Comparison of ENCODE assay signal across 22 cellular contexts in genomic region chr19:43540381-43540780, GRCh38. TPM values are rescaled to one million over a fixed set of nuclear protein-coding genes. Genes with fewer than 3 reads are reported as not detected.
DNase-seq lines count a peak whose midpoint lies in the region; ATAC-seq and TF ChIP-seq lines count a peak whose summit lies in the region.
"Had no signal": no experiment of that assay in that cellular context is flagged by ENCODE, and none has a peak within 500 bp of the region (broad histone marks: within the 10 kb centered on the region; RNA-seq: fewer than 3 reads in every experiment).

No MANE protein-coding gene starts in this region.

- TF ChIP-seq POLR2A in tibial nerve (IDR thresholded peaks at IDR 0.05): no peak

- H3K4me3 Mint-ChIP-seq in endothelial cell (ENCODE audit: unreplicated experiment): peak overlapping the region; percentile 26
- no peak overlapping the region for H3K4me3 Mint-ChIP-seq in neural crest cell
- no peak overlapping the region for H3K4me3 Mint-ChIP-seq in endodermal cell
- H3K4me3 Mint-ChIP-seq: CD14-positive monocyte; CD4-positive, alpha-beta T cell; CD8-positive, alpha-beta memory T cell had no signal

- H3K27ac Mint-ChIP-seq in endothelial cell (ENCODE audit: unreplicated experiment) (no peak overlapping the region), neural crest cell (ENCODE audit: unreplicated experiment) (peak overlapping the region; percentile 57), endodermal cell (no peak overlapping the region)
- H3K27ac Mint-ChIP-seq: CD4-positive, alpha-beta T cell had no signal

- H3K27me3 Mint-ChIP-seq in endothelial cell (ENCODE audit: unreplicated experiment) (peaks cover 6% of the 10 kb centered on the region), neural crest cell (ENCODE audit: low read depth) (no peaks in the 10 kb centered on the region), endodermal cell (ENCODE audit: insufficient read depth) (peaks cover under 1% of the 10 kb centered on the region)
- H3K27me3 Mint-ChIP-seq: CD4-positive, alpha-beta T cell; CD8-positive, alpha-beta memory T cell had no signal

- TF ChIP-seq CTCF in endothelial cell (IDR thresholded peaks at IDR 0.05; ENCODE audit: unreplicated experiment) (no peak), neural crest cell (conservative IDR thresholded peaks at IDR 0.05) (no peak), tibial nerve (IDR thresholded peaks at IDR 0.05) (no peak), endodermal cell (conservative IDR thresholded peaks at IDR 0.05) (no peak)

- intact Hi-C loops in Right ventricle myocardium superior (cut with DNase I) (no loop called here), right cardiac atrium (cut with DNase I) (no loop called here)

- H3K27me3 ChIP-seq in right cardiac atrium (ENCODE audit: control insufficient read depth, insufficient read depth): no peaks in the 10 kb centered on the region
- H3K27me3 ChIP-seq in tibial nerve: no peaks in the 10 kb centered on the region
- H3K27me3 ChIP-seq in endodermal cell (ENCODE audit: control insufficient read depth, insufficient read depth, low read length, poor library complexity, severe bottlenecking): no peaks in the 10 kb centered on the region
- H3K27me3 ChIP-seq: BE2C; BLaER1 treated with 17β-estradiol and CSF1 and Interleukin-3, amounts not matched to agents 10 nM and 100 nM had no signal

- H3K27ac ChIP-seq in right cardiac atrium (ENCODE audit: low read length): no peak overlapping the region
- no peak overlapping the region for H3K27ac ChIP-seq in tibial nerve
- H3K27ac ChIP-seq in endodermal cell (ENCODE audit: low read depth, low read length): no peak overlapping the region
- H3K27ac ChIP-seq: A549; BLaER1 treated with 17β-estradiol and CSF1 and Interleukin-3, amounts not matched to agents 10 nM and 100 nM had no signal

- H3K36me3 ChIP-seq in tibial nerve (peaks cover 0 to 95% (median 0%) of the 10 kb centered on the region in 3 donors), endodermal cell (ENCODE audit: control insufficient read depth, insufficient read depth, low read length) (peaks cover 69% of the 10 kb centered on the region)

- H3K9me3 Mint-ChIP-seq in endothelial cell (ENCODE audit: unreplicated experiment): peaks cover 6% of the 10 kb centered on the region
- H3K9me3 Mint-ChIP-seq in neural crest cell: peaks cover 6% of the 10 kb centered on the region
- peaks cover 22% of the 10 kb centered on the region for H3K9me3 Mint-ChIP-seq in endodermal cell

- no peaks in the 10 kb centered on the region for H3K9me3 ChIP-seq in right cardiac atrium (ENCODE audit: control insufficient read depth, low read length)
- peaks cover 0 to 14% (median 0%) of the 10 kb centered on the region in 4 donors for H3K9me3 ChIP-seq in tibial nerve
- peaks cover 15% of the 10 kb centered on the region for H3K9me3 ChIP-seq in endodermal cell (ENCODE audit: control insufficient read depth, low read length)
- H3K9me3 ChIP-seq: A549, BE2C, HAP-1 had no signal

- no peaks in the 10 kb centered on the region for H3K4me1 ChIP-seq in right cardiac atrium (ENCODE audit: control insufficient read depth, insufficient read depth, low read length)
- H3K4me1 ChIP-seq in tibial nerve: peaks cover 0 to 6% (median 4%) of the 10 kb centered on the region in 4 donors
- H3K4me1 ChIP-seq in endodermal cell (ENCODE audit: control insufficient read depth, insufficient read depth, low read length): no peaks in the 10 kb centered on the region
- H3K4me1 ChIP-seq: A549, BE2C, HAP-1 had no signal

- DNase-seq in Right ventricle myocardium superior: peak; percentile 4
- no peak for DNase-seq in right cardiac atrium
- no peak for DNase-seq in endothelial cell (ENCODE audit: low spot score)
- DNase-seq in neural crest cell (ENCODE audit: low read depth, low spot score): no peak
- no peak for DNase-seq in tibial nerve (ENCODE audit: low spot score in 2 of 2)
- no peak for DNase-seq in endodermal cell
- DNase-seq: 8988T; ACHN; AML-193; BE2C; CD4-positive, alpha-beta T cell; CD8-positive, alpha-beta memory T cell; DMS 273 treated with DMSO at 0.1 percent for 48 hours; DMS79; EL; GDM1; GOT3 had no signal

- no peak overlapping the region for H3K9ac ChIP-seq in endodermal cell (ENCODE audit: extremely low read depth, low read length, poor library complexity, severe bottlenecking)
- H3K9ac ChIP-seq: BLaER1 treated with 17β-estradiol and CSF1 and Interleukin-3, amounts not matched to agents 10 nM and 100 nM had no signal

- TF ChIP-seq EP300 in tibial nerve (IDR thresholded peaks at IDR 0.05): no peak

- ATAC-seq in Right ventricle myocardium superior (ENCODE audit: poor library complexity) (no peak), right cardiac atrium (no peak)
- ATAC-seq: GM12878 had no signal

- H3K4me1 Mint-ChIP-seq in endothelial cell (ENCODE audit: unreplicated experiment): peaks cover 2% of the 10 kb centered on the region
- H3K4me1 Mint-ChIP-seq in neural crest cell: peaks cover 7% of the 10 kb centered on the region
- H3K4me1 Mint-ChIP-seq in endodermal cell: peaks cover under 1% of the 10 kb centered on the region

- 97% methylated on average over 3 of the region's 3 CpGs for WGBS in right cardiac atrium
- WGBS in tibial nerve, 2 donors: 93 to 95% methylated on average over 3 of the region's 3 CpGs
- 60 to 67% methylated on average over 3 of the region's 3 CpGs for WGBS in endodermal cell (ENCODE audit: insufficient coverage in 1 of 2, insufficient read length in 1 of 2), 2 experiments

- H3K4me3 ChIP-seq in right cardiac atrium (ENCODE audit: low read length) (no peak overlapping the region), tibial nerve (no peak overlapping the region), endodermal cell (ENCODE audit: low read length) (no peak overlapping the region)
- H3K4me3 ChIP-seq: A549; BLaER1 treated with 17β-estradiol and CSF1 and Interleukin-3, amounts not matched to agents 10 nM and 100 nM; GM12878; HAP-1 had no signal

- H3K36me3 Mint-ChIP-seq in endothelial cell (ENCODE audit: low read depth, unreplicated experiment): peaks cover 68% of the 10 kb centered on the region
- H3K36me3 Mint-ChIP-seq in neural crest cell (ENCODE audit: low read depth): peaks cover 44% of the 10 kb centered on the region
- H3K36me3 Mint-ChIP-seq in endodermal cell (ENCODE audit: low read depth): peaks cover 83% of the 10 kb centered on the region

RNA-seq across cellular contexts. Expression of gene ZNF575, which starts 7.4 kb away (rescaled TPM):
- total RNA-seq in Right ventricle myocardium superior (1.5 TPM), right cardiac atrium (1 to 10 TPM; 1.4 to 3.2 (median 2.4) TPM), endothelial cell (ENCODE audit: unreplicated experiment) (2.3 TPM), neural crest cell (0.57 and 0.72 TPM in 2 replicates), tibial nerve (under 1 TPM in 2 of 4 donors, not detected in 2; 0.60 to 0.63 TPM), endodermal cell (under 1 TPM; 0.22 TPM)
- 0.97 TPM for polyA plus RNA-seq in right cardiac atrium
- polyA plus RNA-seq in endodermal cell (2013, experiment 1 of 2): 1.2 TPM
- polyA plus RNA-seq in endodermal cell (2013, experiment 2 of 2): 1.5 TPM

RNA-seq across cellular contexts. Expression of gene ETHE1, which starts 13.4 kb away (rescaled TPM):
- total RNA-seq in Right ventricle myocardium superior (14.7 TPM), right cardiac atrium (10 to 100 TPM; 12.6 to 18.2 (median 14.9) TPM), endothelial cell (ENCODE audit: unreplicated experiment) (42.9 TPM), neural crest cell (23.7 and 25.0 TPM in 2 replicates), tibial nerve (10 to 100 TPM; 33.7 to 54.5 (median 41.9) TPM), endodermal cell (10 to 100 TPM; 13.0 to 15.2 TPM)
- polyA plus RNA-seq in right cardiac atrium: 14.1 TPM
- polyA plus RNA-seq in endodermal cell (2013, experiment 1 of 2): 21.1 TPM
- polyA plus RNA-seq in endodermal cell (2013, experiment 2 of 2): 17.8 TPM

RNA-seq across cellular contexts. Expression of gene XRCC1, which starts 34.9 kb away (rescaled TPM):
- total RNA-seq in Right ventricle myocardium superior: 12.4 TPM
- 10 to 100 TPM; 13.5 to 17.1 (median 15.6) TPM for total RNA-seq in right cardiac atrium
- polyA plus RNA-seq in right cardiac atrium: 11.2 TPM
- total RNA-seq in endothelial cell (ENCODE audit: unreplicated experiment): 45.1 TPM
- total RNA-seq in neural crest cell: 79.4 and 82.0 TPM in 2 replicates
- 10 to 100 TPM; 18.6 to 30.6 (median 25.7) TPM for total RNA-seq in tibial nerve
- 10 to 100 TPM; 48.8 to 52.1 TPM for total RNA-seq in endodermal cell
- 73.8 TPM for polyA plus RNA-seq in endodermal cell (2013, experiment 1 of 2)
- 61.7 TPM for polyA plus RNA-seq in endodermal cell (2013, experiment 2 of 2)

RNA-seq across cellular contexts. Expression of gene PINLYP, which starts 35.2 kb away (rescaled TPM):
- total RNA-seq in Right ventricle myocardium superior: 0.46 TPM
- total RNA-seq in right cardiac atrium: 1 to 10 TPM; 3.8 to 6.8 (median 4.9) TPM
- 9.8 TPM for polyA plus RNA-seq in right cardiac atrium
- total RNA-seq in endothelial cell (ENCODE audit: unreplicated experiment): 3.4 TPM
- 9.5 and 11.7 TPM in 2 replicates for total RNA-seq in neural crest cell
- 10 to 100 TPM in 3 of 4 donors, 1 to 10 TPM in 1; 7.5 to 45.7 (median 21.6) TPM for total RNA-seq in tibial nerve
- 10 to 100 TPM in 1 of 2 donors, 1 to 10 TPM in 1; 7.7 to 12.2 TPM for total RNA-seq in endodermal cell
- polyA plus RNA-seq in endodermal cell (2013, experiment 1 of 2): 5.5 TPM
- polyA plus RNA-seq in endodermal cell (2013, experiment 2 of 2): 2.1 TPM
- total RNA-seq: CD4-positive, alpha-beta T cell had no signal

RNA-seq across cellular contexts. Expression of gene PHLDB3, which starts 35.8 kb away (rescaled TPM):
- total RNA-seq in Right ventricle myocardium superior (6.2 TPM), right cardiac atrium (10 to 100 TPM in 2 of 4 donors, 1 to 10 TPM in 2; 6.3 to 11.4 (median 8.7) TPM), endothelial cell (ENCODE audit: unreplicated experiment) (9.6 TPM), neural crest cell (13.3 and 14.3 TPM in 2 replicates), tibial nerve (10 to 100 TPM in 3 of 4 donors, 1 to 10 TPM in 1; 9.8 to 25.5 (median 16.3) TPM), endodermal cell (10 to 100 TPM in 1 of 2 donors, 1 to 10 TPM in 1; 7.7 to 13.5 TPM)
- 6.9 TPM for polyA plus RNA-seq in right cardiac atrium
- polyA plus RNA-seq in endodermal cell (2013, experiment 1 of 2): 7.9 TPM
- 9.2 TPM for polyA plus RNA-seq in endodermal cell (2013, experiment 2 of 2)
